1 cellular context compared by ENCODE assay signal in the genomic region with DNA sequence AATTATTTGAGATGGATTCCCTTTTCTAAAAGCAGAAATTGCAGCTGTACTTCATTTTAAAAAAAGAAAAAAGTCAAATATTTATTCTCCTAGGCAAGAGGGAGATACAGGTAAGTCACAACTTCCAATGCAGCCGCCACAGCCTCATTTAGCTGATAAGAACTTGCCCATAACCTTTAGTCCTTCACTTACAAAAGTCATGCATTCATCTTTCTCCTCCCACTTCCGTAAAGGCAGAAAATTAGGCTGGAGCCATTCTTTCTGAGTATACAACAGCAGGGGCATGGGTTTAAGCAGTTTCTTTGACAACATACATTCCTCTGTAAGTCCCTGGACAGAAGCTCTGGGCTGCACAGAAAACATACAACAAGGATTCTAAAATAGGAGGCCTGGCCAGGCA.
A peak's percentile ranks its signal among the peaks of the same experiment; 100 is the strongest.
TF ChIP-seq lines count a peak whose summit lies in the region.

No MANE protein-coding gene starts in this region.

TF ChIP-seq in HepG2, 621 proteins besides CTCF, POLR2A, EP300 and RAD21 (continued from another document):
- TF ChIP-seq DNMT3B (CRISPR knock-in tag; conservative IDR thresholded peaks at IDR 0.05) (no peak), SIN3B (IDR thresholded peaks at IDR 0.05; ENCODE audit: low read length) (no peak), ZNF263 (CRISPR knock-in tag; IDR thresholded peaks at IDR 0.05) (no peak), ZNF33A (CRISPR knock-in tag; IDR thresholded peaks at IDR 0.05; ENCODE audit: borderline replicate concordance) (no peak), GABPB1 (CRISPR knock-in tag; IDR thresholded peaks at IDR 0.05) (no peak), NFYB (CRISPR knock-in tag; IDR thresholded peaks at IDR 0.05) (no peak), CAMTA2 (CRISPR knock-in tag; IDR thresholded peaks at IDR 0.05; ENCODE audit: borderline replicate concordance) (no peak), TBX2 (CRISPR knock-in tag; IDR thresholded peaks at IDR 0.05; ENCODE audit: borderline replicate concordance) (peak; percentile 50; the same call in 1 of the 2 replicates), REPIN1 (CRISPR knock-in tag; IDR thresholded peaks at IDR 0.05; ENCODE audit: borderline replicate concordance, low read depth) (no peak), SOX13 (IDR thresholded peaks at IDR 0.05) (no peak), SOX13 (CRISPR knock-in tag; conservative IDR thresholded peaks at IDR 0.05 in 1 of 2, IDR thresholded peaks at IDR 0.05 in 1 of 2) (peak in 1 of 2 experiments; percentile 67; a peak in 2 of 4 replicates), TEAD3 (CRISPR knock-in tag; optimal IDR thresholded peaks at IDR 0.05; ENCODE audit: borderline replicate concordance) (peak; percentile 48), CBX5 (CRISPR knock-in tag; IDR thresholded peaks at IDR 0.05; ENCODE audit: borderline replicate concordance) (no peak), KLF9 (CRISPR knock-in tag; IDR thresholded peaks at IDR 0.05; ENCODE audit: low read depth) (no peak), ZNF792 (CRISPR knock-in tag; IDR thresholded peaks at IDR 0.05) (no peak), HDAC1 (CRISPR knock-in tag; IDR thresholded peaks at IDR 0.05) (no peak), BCL6 (CRISPR knock-in tag; IDR thresholded peaks at IDR 0.05) (peak; percentile 53; the same call in 1 of the 2 replicates), PPARG (CRISPR knock-in tag; conservative IDR thresholded peaks at IDR 0.05) (peak; percentile 68), CBX2 (IDR thresholded peaks at IDR 0.05; ENCODE audit: low read depth, low read length) (no peak), CBX2 (CRISPR knock-in tag; IDR thresholded peaks at IDR 0.05; ENCODE audit: low read depth) (no peak), DR1 (CRISPR knock-in tag; IDR thresholded peaks at IDR 0.05) (no peak), ZNF609 (CRISPR knock-in tag; IDR thresholded peaks at IDR 0.05; ENCODE audit: borderline replicate concordance) (peak; percentile 22; the same call in 1 of the 2 replicates), ZBTB38 (CRISPR knock-in tag; IDR thresholded peaks at IDR 0.05) (no peak), FOXP1 (IDR thresholded peaks at IDR 0.05) (no peak), FOXP1 (CRISPR knock-in tag; IDR thresholded peaks at IDR 0.05) (peak; percentile 25; the same call in 1 of the 2 replicates), ZBTB2 (CRISPR knock-in tag; IDR thresholded peaks at IDR 0.05; ENCODE audit: low read depth) (no peak), ZNF530 (CRISPR knock-in tag; IDR thresholded peaks at IDR 0.05; ENCODE audit: low read depth) (no peak), THAP11 (CRISPR knock-in tag; IDR thresholded peaks at IDR 0.05) (no peak), ZNF512 (CRISPR knock-in tag; IDR thresholded peaks at IDR 0.05) (no peak), ISL2 (CRISPR knock-in tag; IDR thresholded peaks at IDR 0.05) (0 out of 2 replicates have a peak, but pooled peaks have one; percentile 42), KDM1A (CRISPR knock-in tag; IDR thresholded peaks at IDR 0.05) (no peak), SIX1 (CRISPR knock-in tag; IDR thresholded peaks at IDR 0.05; ENCODE audit: borderline replicate concordance) (no peak), ZNF3 (CRISPR knock-in tag; IDR thresholded peaks at IDR 0.05) (no peak), SMAD9 (CRISPR knock-in tag; IDR thresholded peaks at IDR 0.05) (no peak), ZNF232 (CRISPR knock-in tag; IDR thresholded peaks at IDR 0.05; ENCODE audit: borderline replicate concordance) (no peak), FOXA3 (CRISPR knock-in tag; IDR thresholded peaks at IDR 0.05) (no peak), AGO2 (optimal IDR thresholded peaks at IDR 0.05; ENCODE audit: low read depth, low read length) (no peak), KDM6A (CRISPR knock-in tag; IDR thresholded peaks at IDR 0.05; ENCODE audit: low read depth) (no peak), ZNF12 (CRISPR knock-in tag; IDR thresholded peaks at IDR 0.05) (0 out of 2 replicates have a peak, but pooled peaks have one; percentile 53), ZNF256 (CRISPR knock-in tag; conservative IDR thresholded peaks at IDR 0.05) (no peak)
- TF ChIP-seq, protein P1, sequence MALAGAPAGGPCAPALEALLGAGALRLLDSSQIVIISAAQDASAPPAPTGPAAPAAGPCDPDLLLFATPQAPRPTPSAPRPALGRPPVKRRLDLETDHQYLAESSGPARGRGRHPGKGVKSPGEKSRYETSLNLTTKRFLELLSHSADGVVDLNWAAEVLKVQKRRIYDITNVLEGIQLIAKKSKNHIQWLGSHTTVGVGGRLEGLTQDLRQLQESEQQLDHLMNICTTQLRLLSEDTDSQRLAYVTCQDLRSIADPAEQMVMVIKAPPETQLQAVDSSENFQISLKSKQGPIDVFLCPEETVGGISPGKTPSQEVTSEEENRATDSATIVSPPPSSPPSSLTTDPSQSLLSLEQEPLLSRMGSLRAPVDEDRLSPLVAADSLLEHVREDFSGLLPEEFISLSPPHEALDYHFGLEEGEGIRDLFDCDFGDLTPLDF (CRISPR knock-in tag; IDR thresholded peaks at IDR 0.05): no peak
- TF ChIP-seq, protein P2, sequence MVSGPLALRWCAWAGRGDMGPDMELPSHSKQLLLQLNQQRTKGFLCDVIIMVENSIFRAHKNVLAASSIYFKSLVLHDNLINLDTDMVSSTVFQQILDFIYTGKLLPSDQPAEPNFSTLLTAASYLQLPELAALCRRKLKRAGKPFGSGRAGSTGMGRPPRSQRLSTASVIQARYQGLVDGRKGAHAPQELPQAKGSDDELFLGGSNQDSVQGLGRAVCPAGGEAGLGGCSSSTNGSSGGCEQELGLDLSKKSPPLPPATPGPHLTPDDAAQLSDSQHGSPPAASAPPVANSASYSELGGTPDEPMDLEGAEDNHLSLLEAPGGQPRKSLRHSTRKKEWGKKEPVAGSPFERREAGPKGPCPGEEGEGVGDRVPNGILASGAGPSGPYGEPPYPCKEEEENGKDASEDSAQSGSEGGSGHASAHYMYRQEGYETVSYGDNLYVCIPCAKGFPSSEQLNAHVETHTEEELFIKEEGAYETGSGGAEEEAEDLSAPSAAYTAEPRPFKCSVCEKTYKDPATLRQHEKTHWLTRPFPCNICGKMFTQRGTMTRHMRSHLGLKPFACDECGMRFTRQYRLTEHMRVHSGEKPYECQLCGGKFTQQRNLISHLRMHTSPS (CRISPR knock-in tag; IDR thresholded peaks at IDR 0.05; ENCODE audit: low read depth): no peak
- TF ChIP-seq, protein P3, sequence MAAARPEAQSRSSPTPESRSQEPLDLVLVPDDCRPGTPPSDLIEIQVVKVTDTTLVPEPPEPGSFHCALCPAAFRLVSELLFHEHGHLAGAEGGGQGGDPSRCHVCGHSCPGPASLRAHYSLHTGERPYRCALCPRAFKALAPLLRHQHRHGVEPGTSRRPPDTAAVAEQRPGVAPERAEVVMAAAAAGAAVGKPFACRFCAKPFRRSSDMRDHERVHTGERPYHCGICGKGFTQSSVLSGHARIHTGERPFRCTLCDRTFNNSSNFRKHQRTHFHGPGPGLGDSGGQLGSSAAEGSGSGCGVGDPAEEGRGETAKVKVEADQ (CRISPR knock-in tag; IDR thresholded peaks at IDR 0.05; ENCODE audit: borderline replicate concordance): no peak
